ENCODE assay signal across 9 cellular contexts in genomic region chr4:53748328-53748772, GRCh38.
DNase-seq lines count a peak whose midpoint lies in the region; ATAC-seq and TF ChIP-seq lines count a peak whose summit lies in the region.
"Had no signal": no experiment of that assay in that cellular context is flagged by ENCODE, and none has a peak within 500 bp of the region (broad histone marks: within the 10 kb centered on the region; RNA-seq: fewer than 3 reads in every experiment).

No MANE protein-coding gene starts in this region.

- no peaks in the 10 kb centered on the region for H3K36me3 ChIP-seq in right atrium auricular region
- H3K36me3 ChIP-seq: MG63 had no signal

- no peak overlapping the region for H3K27ac ChIP-seq in right atrium auricular region

- ATAC-seq in GM18873 (IDR thresholded peaks at IDR 0.05; ENCODE audit: low FRiP score, unreplicated experiment) = peak; percentile 96
- peak; percentile 95 for ATAC-seq in HG02588 (IDR thresholded peaks at IDR 0.05; ENCODE audit: unreplicated experiment)
- peak; percentile 93 for ATAC-seq in HG03565 (IDR thresholded peaks at IDR 0.05; ENCODE audit: unreplicated experiment)

- no peaks in the 10 kb centered on the region for H3K4me1 ChIP-seq in right atrium auricular region

- no peak for TF ChIP-seq CTCF in right atrium auricular region (IDR thresholded peaks at IDR 0.05)

- H3K27me3 ChIP-seq in right atrium auricular region = no peaks in the 10 kb centered on the region
- H3K27me3 ChIP-seq: MG63 had no signal

- no peak overlapping the region for H3K4me3 ChIP-seq in right atrium auricular region
- H3K4me3 ChIP-seq: MG63 had no signal

- peak; percentile 2 for DNase-seq in myocyte (ENCODE audit: low read depth)
- DNase-seq in mucosa of gallbladder (ENCODE audit: low spot score) = no peak
- no peak for DNase-seq in GDM1 (lab: John Stamatoyannopoulos, UW)
- DNase-seq in NCI-H1048 (lab: John Stamatoyannopoulos, UW) = no peak
- DNase-seq in right atrium auricular region (ENCODE audit: low spot score) = no peak
- DNase-seq: MG63 had no signal

- H3K9me3 ChIP-seq in right atrium auricular region = no peaks in the 10 kb centered on the region
- H3K9me3 ChIP-seq: MG63 had no signal
